18 cellular contexts compared by ENCODE assay signal in genomic region chr11:105296806-105297205, GRCh38.
DNase-seq lines count a peak whose midpoint lies in the region; ATAC-seq and TF ChIP-seq lines count a peak whose summit lies in the region.
"Had no signal": no experiment of that assay in that cellular context is flagged by ENCODE, and none has a peak within 500 bp of the region (broad histone marks: within the 10 kb centered on the region; RNA-seq: fewer than 3 reads in every experiment).

No MANE protein-coding gene starts in this region.

- no peaks in the 10 kb centered on the region for H3K36me3 ChIP-seq in IMR-90 (ENCODE audit: control insufficient read depth, insufficient read depth, low read length)
- no peaks in the 10 kb centered on the region for H3K36me3 ChIP-seq in endodermal cell (ENCODE audit: control insufficient read depth, insufficient read depth, low read length)
- H3K36me3 ChIP-seq: SJCRH30 had no signal

- TF ChIP-seq RAD21 in IMR-90 (IDR thresholded peaks at IDR 0.05; ENCODE audit: low read length) = no peak

- WGBS in IMR-90 (ENCODE audit: extremely low coverage in 2 of 2, insufficient read length in 1 of 2), 2 experiments = 83% methylated on average over 1 of the region's 8 CpGs; no CpG with 5 or more reads in 1 of the 2 experiments
- WGBS in endodermal cell (ENCODE audit: insufficient coverage in 1 of 2, insufficient read length in 1 of 2), 2 experiments = 90 to 94% methylated on average over 7 to 8 of the region's 8 CpGs

- peak overlapping the region; percentile 48 for H4K91ac ChIP-seq in IMR-90 (ENCODE audit: insufficient read depth, low read depth, low read length)

- H4K20me1 ChIP-seq in IMR-90 (ENCODE audit: insufficient read depth, low read length) = no peaks in the 10 kb centered on the region

- peak overlapping the region; percentile 42 for H2AK9ac ChIP-seq in IMR-90 (replicated peaks; ENCODE audit: low read depth, low read length, poor library complexity)

- BruUV-seq in IMR-90 (replicated peaks; lab: Mats Ljungman, UMichigan) = no TSS peak

- peak overlapping the region; percentile 84 for H2BK120ac ChIP-seq in IMR-90 (ENCODE audit: low read depth, low read length)

- H2BK20ac ChIP-seq in IMR-90 (ENCODE audit: low read depth, low read length) = peak overlapping the region; percentile 73

- no peak overlapping the region for H3K56ac ChIP-seq in IMR-90 (ENCODE audit: extremely low read depth, insufficient read depth, low read length)

- in situ Hi-C loops in IMR-90 (cut with MboI; ENCODE audit: low sequenced_read_pairs) = no loop called here

- intact Hi-C loops in IMR-90 (cut with micrococcal nuclease) = no loop called here

- POLR2A ChIA-PET in IMR-90 (lab: Charles Lee; ENCODE audit: unreplicated experiment) = no interaction called here

- no peaks in the 10 kb centered on the region for H3K36me3 Mint-ChIP-seq in activated naive CD4-positive, alpha-beta T cell treated with anti-CD3 and anti-CD28 coated beads, Interleukin-2, amount 50 U/mL, for 24 hours
- no peaks in the 10 kb centered on the region for H3K36me3 Mint-ChIP-seq in endodermal cell (ENCODE audit: low read depth)
- no peaks in the 10 kb centered on the region for H3K36me3 Mint-ChIP-seq in stimulated activated naive CD8-positive, alpha-beta T cell treated with anti-CD3 and anti-CD28 coated beads, Interleukin-15, Interleukin-2, amounts not matched to agents 100 ng/mL and 50 ng/mL, for 24 hours (ENCODE audit: low read depth)

- TF ChIP-seq POLR2A in IMR-90 (IDR thresholded peaks at IDR 0.05; ENCODE audit: low read depth, low read length) = no peak

- H3K9me3 ChIP-seq in IMR-90 (ENCODE audit: control insufficient read depth, insufficient read depth, low read length) = no peaks in the 10 kb centered on the region
- no peaks in the 10 kb centered on the region for H3K9me3 ChIP-seq in endodermal cell (ENCODE audit: control insufficient read depth, low read length)
- H3K9me3 ChIP-seq: SJCRH30 had no signal

- H3K18ac ChIP-seq in IMR-90 (ENCODE audit: low read depth, low read length) = peak overlapping the region; percentile 35; the same call in 1 of the 2 replicates

- no peak for TF ChIP-seq CTCF in IMR-90 (conservative IDR thresholded peaks at IDR 0.05; ENCODE audit: low read depth, low read length)
- TF ChIP-seq CTCF in endodermal cell (conservative IDR thresholded peaks at IDR 0.05) = no peak

- no peak overlapping the region for H2AFZ ChIP-seq in IMR-90 (replicated peaks; ENCODE audit: low read length, poor library complexity)

- H3K4me1 Mint-ChIP-seq in activated naive CD4-positive, alpha-beta T cell treated with anti-CD3 and anti-CD28 coated beads, Interleukin-2, amount 50 U/mL, for 24 hours = peaks cover 12% of the 10 kb centered on the region
- no peaks in the 10 kb centered on the region for H3K4me1 Mint-ChIP-seq in endodermal cell
- H3K4me1 Mint-ChIP-seq in stimulated activated naive CD8-positive, alpha-beta T cell treated with anti-CD3 and anti-CD28 coated beads, Interleukin-15, Interleukin-2, amounts not matched to agents 100 ng/mL and 50 ng/mL, for 24 hours (ENCODE audit: low read depth) = peaks cover 25% of the 10 kb centered on the region
- H3K4me1 Mint-ChIP-seq: H9 had no signal

- H2AK5ac ChIP-seq in IMR-90 (ENCODE audit: low read depth, low read length) = peak overlapping the region; percentile 94

- peak overlapping the region; percentile 76 for H2BK5ac ChIP-seq in IMR-90 (ENCODE audit: low read depth, low read length, poor library complexity, severe bottlenecking)

- H3K4me3 Mint-ChIP-seq in activated naive CD4-positive, alpha-beta T cell treated with anti-CD3 and anti-CD28 coated beads, Interleukin-2, amount 50 U/mL, for 24 hours = no peak overlapping the region
- no peak overlapping the region for H3K4me3 Mint-ChIP-seq in endodermal cell
- H3K4me3 Mint-ChIP-seq in stimulated activated naive CD8-positive, alpha-beta T cell treated with anti-CD3 and anti-CD28 coated beads, Interleukin-15, Interleukin-2, amounts not matched to agents 100 ng/mL and 50 ng/mL, for 24 hours = no peak overlapping the region
- H3K4me3 Mint-ChIP-seq: H9 had no signal

- H3K27ac ChIP-seq in IMR-90 (ENCODE audit: insufficient read depth, low read length) = peak overlapping the region; percentile 59; the same call in 1 of the 2 replicates
- no peak overlapping the region for H3K27ac ChIP-seq in endodermal cell (ENCODE audit: low read depth, low read length)
- H3K27ac ChIP-seq: C4-2B, HL-60, SJCRH30 had no signal

- H2BK15ac ChIP-seq in IMR-90 (ENCODE audit: low read depth, low read length) = peak overlapping the region; percentile 65; the same call in 2 of the 3 replicates

- H3K9me1 ChIP-seq in IMR-90 (ENCODE audit: insufficient read depth, low read length) = peaks cover 5% of the 10 kb centered on the region

- peaks cover 1% of the 10 kb centered on the region for H3K27me3 Mint-ChIP-seq in activated naive CD4-positive, alpha-beta T cell treated with anti-CD3 and anti-CD28 coated beads, Interleukin-2, amount 50 U/mL, for 24 hours
- no peaks in the 10 kb centered on the region for H3K27me3 Mint-ChIP-seq in endodermal cell (ENCODE audit: insufficient read depth)
- H3K27me3 Mint-ChIP-seq in stimulated activated naive CD8-positive, alpha-beta T cell treated with anti-CD3 and anti-CD28 coated beads, Interleukin-15, Interleukin-2, amounts not matched to agents 100 ng/mL and 50 ng/mL, for 24 hours = peaks cover 8% of the 10 kb centered on the region

- H3K79me1 ChIP-seq in IMR-90 (ENCODE audit: low read depth in 1 of 2, low read length in 2 of 2) = no peaks in the 10 kb centered on the region

- dilution Hi-C loops in IMR-90 (cut with HindIII; ENCODE audit: low sequenced_read_pairs, unreplicated experiment) = no loop called here

- ATAC-seq in IMR-90 (ENCODE audit: low read depth) (no peak), HG03469 (IDR thresholded peaks at IDR 0.05; ENCODE audit: unreplicated experiment) (no peak)

- peaks cover 11% of the 10 kb centered on the region for H3K4me1 ChIP-seq in IMR-90 (ENCODE audit: control insufficient read depth, insufficient read depth, low read length)
- no peaks in the 10 kb centered on the region for H3K4me1 ChIP-seq in endodermal cell (ENCODE audit: control insufficient read depth, insufficient read depth, low read length)
- H3K4me1 ChIP-seq: SJCRH30 had no signal

- no peak for DNase-seq in activated naive CD4-positive, alpha-beta T cell (lab: John Stamatoyannopoulos, UW)
- no peak for DNase-seq in IMR-90
- no peak for DNase-seq in endodermal cell
- no peak for DNase-seq in stimulated activated naive CD4-positive, alpha-beta T cell (lab: John Stamatoyannopoulos, UW)
- DNase-seq: DMS 273 treated with DMSO at 0.1 percent for 48 hours, H9, MV-4-11, NCI-H1417, NCI-H187 treated with DMSO at 0.1 percent for 48 hours, NCI-H446, NCI-H69, RPMI8226, SJCRH30 had no signal

- peak overlapping the region; percentile 68 for H3K27ac Mint-ChIP-seq in activated naive CD4-positive, alpha-beta T cell treated with anti-CD3 and anti-CD28 coated beads, Interleukin-2, amount 50 U/mL, for 24 hours
- peak overlapping the region; percentile 20 for H3K27ac Mint-ChIP-seq in endodermal cell
- H3K27ac Mint-ChIP-seq in stimulated activated naive CD8-positive, alpha-beta T cell treated with anti-CD3 and anti-CD28 coated beads, Interleukin-15, Interleukin-2, amounts not matched to agents 100 ng/mL and 50 ng/mL, for 24 hours = peak overlapping the region; percentile 81
- H3K27ac Mint-ChIP-seq: H9 had no signal

- no peaks in the 10 kb centered on the region for H3K9me3 Mint-ChIP-seq in activated naive CD4-positive, alpha-beta T cell treated with anti-CD3 and anti-CD28 coated beads, Interleukin-2, amount 50 U/mL, for 24 hours
- H3K9me3 Mint-ChIP-seq in endodermal cell = no peaks in the 10 kb centered on the region
- H3K9me3 Mint-ChIP-seq in stimulated activated naive CD8-positive, alpha-beta T cell treated with anti-CD3 and anti-CD28 coated beads, Interleukin-15, Interleukin-2, amounts not matched to agents 100 ng/mL and 50 ng/mL, for 24 hours = peaks cover 3% of the 10 kb centered on the region
- H3K9me3 Mint-ChIP-seq: H9 had no signal

- H4K8ac ChIP-seq in IMR-90 (ENCODE audit: low read depth in 2 of 2, low read length in 2 of 2) = peak overlapping the region; percentile 71 to 79

- H3K4ac ChIP-seq in IMR-90 (ENCODE audit: low read depth, low read length) = peak overlapping the region; percentile 81

- H3K27me3 ChIP-seq in IMR-90 (ENCODE audit: control insufficient read depth, insufficient read depth, low read length) = no peaks in the 10 kb centered on the region
- no peaks in the 10 kb centered on the region for H3K27me3 ChIP-seq in endodermal cell (ENCODE audit: control insufficient read depth, insufficient read depth, low read length, poor library complexity, severe bottlenecking)
- H3K27me3 ChIP-seq: SJCRH30 had no signal

- H3K23ac ChIP-seq in IMR-90 (ENCODE audit: low read depth, low read length) = no peak overlapping the region; the same call in 1 of the 2 replicates

- no peak overlapping the region for H3K4me2 ChIP-seq in IMR-90 (ENCODE audit: low read depth, low read length)

- no peak overlapping the region for H3K4me3 ChIP-seq in IMR-90 (ENCODE audit: insufficient read depth, low read depth, low read length)
- no peak overlapping the region for H3K4me3 ChIP-seq in endodermal cell (ENCODE audit: low read length)
- H3K4me3 ChIP-seq: SJCRH30 had no signal

- H4K5ac ChIP-seq in IMR-90 (ENCODE audit: low read depth, low read length) = peak overlapping the region; percentile 67; the same call in 1 of the 2 replicates

- CTCF ChIA-PET in IMR-90 (lab: Yijun Ruan, JAX) = no interaction called here

- peak overlapping the region; percentile 58; the same call in 1 of the 2 replicates for H3K14ac ChIP-seq in IMR-90 (replicated peaks; ENCODE audit: low read depth, low read length)

- H3K9ac ChIP-seq in IMR-90 (ENCODE audit: low read depth, low read length) = no peak overlapping the region
- H3K9ac ChIP-seq in endodermal cell (ENCODE audit: extremely low read depth, low read length, poor library complexity, severe bottlenecking) = no peak overlapping the region

TF ChIP-seq in IMR-90, 13 proteins besides CTCF, POLR2A, EP300 and RAD21:
- TF ChIP-seq MXI1 (IDR thresholded peaks at IDR 0.05; ENCODE audit: borderline replicate concordance, low read depth, low read length) = no peak
TF ChIP-seq in IMR-90: peak in this region for 0.

Comparison
In these comparisons a context has a peak if more than half of its experiments do, and no peak if none do; other contexts are left out.
1. H3K27ac Mint-ChIP-seq: peak in every context shown above with its lines; median percentile 81 in stimulated activated naive CD8-positive, alpha-beta T cell treated with anti-CD3 and anti-CD28 coated beads, Interleukin-15, Interleukin-2, amounts not matched to agents 100 ng/mL and 50 ng/mL, for 24 hours; 68 in activated naive CD4-positive, alpha-beta T cell treated with anti-CD3 and anti-CD28 coated beads, Interleukin-2, amount 50 U/mL, for 24 hours; 20 in endodermal cell.